In the genomic region with DNA sequence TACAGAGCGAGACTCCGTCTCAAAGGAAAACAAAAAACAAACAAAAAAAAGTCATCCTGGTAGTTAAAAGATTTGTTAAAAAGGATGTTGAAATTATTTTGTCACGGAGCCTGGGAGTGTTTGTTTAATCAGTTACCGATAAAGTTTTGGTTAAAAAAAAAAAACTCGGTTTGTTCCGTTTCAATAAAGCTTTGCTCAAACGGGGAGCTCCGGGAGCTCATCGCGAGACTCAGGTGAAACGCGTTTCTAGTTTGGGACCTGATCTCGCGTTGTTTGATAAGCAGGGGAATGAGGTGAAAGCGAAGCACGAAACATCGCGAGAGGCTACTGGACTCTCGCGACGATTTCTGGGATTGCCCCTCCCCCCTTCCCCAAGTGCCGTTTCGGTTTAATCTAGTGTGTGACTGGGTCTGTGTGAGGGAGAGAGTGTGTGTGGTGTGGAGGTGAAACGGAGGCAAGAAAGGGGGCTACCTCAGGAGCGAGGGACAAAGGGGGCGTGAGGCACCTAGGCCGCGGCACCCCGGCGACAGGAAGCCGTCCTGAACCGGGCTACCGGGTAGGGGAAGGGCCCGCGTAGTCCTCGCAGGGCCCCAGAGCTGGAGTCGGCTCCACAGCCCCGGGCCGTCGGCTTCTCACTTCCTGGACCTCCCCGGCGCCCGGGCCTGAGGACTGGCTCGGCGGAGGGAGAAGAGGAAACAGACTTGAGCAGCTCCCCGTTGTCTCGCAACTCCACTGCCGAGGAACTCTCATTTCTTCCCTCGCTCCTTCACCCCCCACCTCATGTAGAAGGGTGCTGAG, we compare ENCODE assay signal across 8 cellular contexts. TPM values are rescaled to one million over a fixed set of nuclear protein-coding genes. Genes with fewer than 3 reads are reported as not detected.
DNase-seq lines count a peak whose midpoint lies in the region; ATAC-seq and TF ChIP-seq lines count a peak whose summit lies in the region.

TSS of gene CDK12 (plus strand) at position 374 of the 798 bp plus-strand sequence. CDS start 586 bp downstream, outside the sequence.

- POLR2A ChIA-PET in CD8-positive, alpha-beta T cell (lab: Charles Lee): interaction anchor here (0.6 to 3.0 kb wide), 14 partner anchors 10 to 519 kb away, joined by 3 to 82 read pairs (median 4); partner anchors contain the start of genes FBXL20, MED1, PSMD3 and RPL19
- POLR2A ChIA-PET in activated CD8-positive, alpha-beta memory T cell treated with anti-CD3 and anti-CD28 coated beads for 36 hours (lab: Charles Lee): interaction anchor here (0.6 to 2.6 kb wide), 13 partner anchors 8 to 880 kb away, joined by 3 to 52 read pairs (median 5); partner anchors contain the start of genes FBXL20 and MED1

- H3K27me3 Mint-ChIP-seq in CD8-positive, alpha-beta T cell (ENCODE audit: low read depth): no peaks in the 10 kb centered on the region

- no peak for TF ChIP-seq CTCF in CD8-positive, alpha-beta T cell (IDR thresholded peaks at IDR 0.05)

- peaks cover 21% of the 10 kb centered on the region for H3K4me1 ChIP-seq in CD8-positive, alpha-beta T cell (ENCODE audit: insufficient read depth, low read length)
- H3K4me1 ChIP-seq in effector memory CD4-positive, alpha-beta T cell (ENCODE audit: control insufficient read depth, insufficient read depth, low read length, poor library complexity, severe bottlenecking): peaks cover 16% of the 10 kb centered on the region

- H3K9me3 Mint-ChIP-seq in CD8-positive, alpha-beta T cell: no peaks in the 10 kb centered on the region

- intact Hi-C loops in CD8-positive, alpha-beta T cell (cut with DNase I, micrococcal nuclease): loop anchor here (1.0 to 10.0 kb wide), 6 partner anchors 10 to 904 kb away; partner anchors contain the start of genes MED1 (in 2 of the 2), FBXL20 (in 1 of the 2) and RPL19 (in 1 of the 2)

- peak; percentile 86 for ATAC-seq in CD8-positive, alpha-beta T cell
- peak; percentile 56 for ATAC-seq in GM19467 (IDR thresholded peaks at IDR 0.05; ENCODE audit: unreplicated experiment)

- DNase-seq in CD8-positive, alpha-beta T cell: peak; percentile 90 to 96 (median 93)
- DNase-seq in HT-29 (ENCODE audit: low spot score) (peak; percentile 99), NOMO-1 (lab: John Stamatoyannopoulos, UW; ENCODE audit: unreplicated experiment in 2 of 2) (peak; percentile 93 to 99), lung microvascular endothelial cell (ENCODE audit: low read depth in 2 of 2) (peak; percentile 99)
- peak; percentile 92 to 94 (median 92) for DNase-seq in effector memory CD4-positive, alpha-beta T cell
- DNase-seq in stimulated activated CD4-positive, alpha-beta T cell treated with anti-CD3 and anti-CD28 coated beads, TNF-alpha, amount 100 ng/mL, for 48 hours (ENCODE audit: low read depth in 3 of 3): peak; percentile 91 to 94 (median 91)

- H3K36me3 ChIP-seq in CD8-positive, alpha-beta T cell (ENCODE audit: insufficient read depth, low read length): no peaks in the 10 kb centered on the region
- H3K36me3 ChIP-seq in effector memory CD4-positive, alpha-beta T cell (ENCODE audit: control insufficient read depth, insufficient read depth, low read length): peaks cover 4% of the 10 kb centered on the region

- H3K4me1 Mint-ChIP-seq in CD8-positive, alpha-beta T cell (ENCODE audit: low read depth): peaks cover 42% of the 10 kb centered on the region

- H3K4me3 Mint-ChIP-seq in CD8-positive, alpha-beta T cell: peak within 1 kb of the TSS; percentile 95

- peaks cover 19% of the 10 kb centered on the region for H3K36me3 Mint-ChIP-seq in CD8-positive, alpha-beta T cell

- no peaks in the 10 kb centered on the region for H3K27me3 ChIP-seq in CD8-positive, alpha-beta T cell (ENCODE audit: insufficient read depth, low read length)
- H3K27me3 ChIP-seq in effector memory CD4-positive, alpha-beta T cell (replicated peaks; ENCODE audit: control insufficient read depth, insufficient read depth, low read length, poor library complexity, severe bottlenecking): no peaks in the 10 kb centered on the region

- CTCF ChIA-PET in CD8-positive, alpha-beta T cell (lab: Charles Lee): interaction anchor here (0.7 to 0.9 kb wide), 3 partner anchors 10 to 64 kb away, joined by 3 to 4 read pairs (median 3); no protein-coding TSS in a partner anchor
- CTCF ChIA-PET in activated CD8-positive, alpha-beta memory T cell treated with anti-CD3 and anti-CD28 coated beads for 36 hours (lab: Charles Lee): interaction anchor here (1.0 to 1.7 kb wide), 3 partner anchors 10 to 56 kb away, joined by 3 to 8 read pairs (median 6); partner anchors contain the start of gene MED1

- peak within 1 kb of the TSS; percentile 84 for H3K4me3 ChIP-seq in CD8-positive, alpha-beta T cell (ENCODE audit: low read depth, low read length)
- peak within 1 kb of the TSS; percentile 88 for H3K4me3 ChIP-seq in effector memory CD4-positive, alpha-beta T cell (ENCODE audit: insufficient read depth, low read depth, low read length, poor library complexity, severe bottlenecking)

- peak within 1 kb of the TSS; percentile 81 for H3K27ac ChIP-seq in CD8-positive, alpha-beta T cell (ENCODE audit: low read depth, low read length)
- H3K27ac ChIP-seq in effector memory CD4-positive, alpha-beta T cell (ENCODE audit: insufficient read depth, low read length, poor library complexity, severe bottlenecking): peak within 1 kb of the TSS; percentile 91

- H3K27ac Mint-ChIP-seq in CD8-positive, alpha-beta T cell: peak within 1 kb of the TSS; percentile 96

- H3K9me3 ChIP-seq in CD8-positive, alpha-beta T cell (ENCODE audit: low read length): no peaks in the 10 kb centered on the region
- H3K9me3 ChIP-seq in effector memory CD4-positive, alpha-beta T cell (ENCODE audit: control insufficient read depth, low read length): no peaks in the 10 kb centered on the region

RNA-seq across cellular contexts. Expression of gene CDK12, which starts in this region (rescaled TPM):
- 100 to 1,000 TPM in 1 of 2 experiments, 10 to 100 TPM in 1; 95.5 to 101 TPM for total RNA-seq in CD8-positive, alpha-beta T cell
- 40.7 and 53.5 TPM in 2 replicates for total RNA-seq in HT-29 (2014; rRNA removed; shearing (Covaris generic))
- total RNA-seq in activated CD8-positive, alpha-beta memory T cell treated with anti-CD3 and anti-CD28 coated beads for 36 hours: 10 to 100 TPM; 82.7 to 84.4 TPM
- 12.4 and 19.2 TPM in 2 replicates for total RNA-seq in lung microvascular endothelial cell

Comparison
In these comparisons a context has a peak if more than half of its experiments do, and no peak if none do; other contexts are left out.
1. Peak in every context shown above with its lines: DNase-seq, ATAC-seq, H3K4me3 ChIP-seq and H3K27ac ChIP-seq.